8 cellular contexts compared by ENCODE assay signal in the genomic region with DNA sequence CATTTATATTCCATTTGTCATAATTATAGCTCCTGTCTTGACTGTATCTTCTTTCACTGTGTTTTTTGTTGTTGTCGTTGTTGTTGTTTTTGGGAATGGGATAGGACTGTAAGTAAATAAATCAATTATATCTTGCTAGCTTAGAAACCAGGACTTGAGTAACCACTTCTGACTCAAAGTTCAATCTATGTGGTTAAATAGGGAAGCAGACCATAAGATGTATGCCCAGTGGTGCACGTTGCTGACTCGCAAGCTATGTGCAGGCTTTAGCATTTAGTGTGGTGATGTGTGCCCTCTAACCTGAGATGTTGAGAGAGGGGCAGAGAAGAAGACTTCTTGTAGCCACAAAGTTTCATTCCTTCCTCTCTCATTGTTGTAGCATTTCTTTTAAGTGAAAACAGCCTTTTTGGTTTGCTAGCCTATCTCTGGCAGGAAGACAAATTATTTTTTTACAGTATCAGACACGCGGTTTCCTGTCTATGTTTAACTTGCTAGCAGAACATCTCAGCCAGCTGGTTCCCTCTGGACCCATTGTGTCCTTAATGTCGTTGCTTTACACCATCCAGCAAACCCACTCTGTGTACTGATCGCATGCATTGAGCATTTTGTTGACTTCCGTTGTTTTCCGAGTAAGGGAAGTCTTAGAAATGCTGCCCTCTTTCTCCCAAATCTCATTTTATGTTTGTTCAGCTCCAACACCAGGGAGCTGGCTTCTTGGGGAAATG. TPM values are rescaled to one million over a fixed set of nuclear protein-coding genes. Genes with fewer than 3 reads are reported as not detected.
A peak's percentile ranks its signal among the peaks of the same experiment; 100 is the strongest.
DNase-seq lines count a peak whose midpoint lies in the region; TF ChIP-seq lines count a peak whose summit lies in the region.

No MANE protein-coding gene starts in this region.

- H3K27me3 ChIP-seq in GM23248 (replicated peaks; ENCODE audit: insufficient read depth): no peaks in the 10 kb centered on the region

- DNase-seq in GDM1 (lab: John Stamatoyannopoulos, UW) (peak; percentile 37), GM23248 (peak; percentile 81), KBM-7 (peak; percentile 69), fibroblast of gingiva (ENCODE audit: low read depth) (peak; percentile 68), osteocyte (ENCODE audit: extremely low spot score, unreplicated experiment) (no peak), occipital lobe (lab: John Stamatoyannopoulos, UW) (no peak), NCI-H345 treated with DMSO at 0.1 percent for 48 hours (lab: John Stamatoyannopoulos, UW; ENCODE audit: unreplicated experiment) (no peak)
- DNase-seq in activated CD4-positive, alpha-beta T cell treated with anti-CD3 and anti-CD28 coated beads, Interleukin-2, amount 10 ng/mL, durations not matched to agents 24 days and 14 days: peak; percentile 85

- H3K4me1 ChIP-seq in GM23248 (ENCODE audit: insufficient read depth): peaks cover 56% of the 10 kb centered on the region

- peak overlapping the region; percentile 87 for H3K27ac ChIP-seq in GM23248

- H3K4me3 ChIP-seq in GM23248: peak overlapping the region; percentile 53

- H3K9me3 Mint-ChIP-seq in activated CD4-positive, alpha-beta T cell treated with anti-CD3 and anti-CD28 coated beads, Interleukin-2, amount 10 ng/mL, durations not matched to agents 24 days and 14 days: no peaks in the 10 kb centered on the region
- H3K9me3 Mint-ChIP-seq in osteocyte (ENCODE audit: unreplicated experiment): no peaks in the 10 kb centered on the region

- peak overlapping the region; percentile 84 for H3K4me3 Mint-ChIP-seq in activated CD4-positive, alpha-beta T cell treated with anti-CD3 and anti-CD28 coated beads, Interleukin-2, amount 10 ng/mL, durations not matched to agents 24 days and 14 days
- H3K4me3 Mint-ChIP-seq in osteocyte (ENCODE audit: unreplicated experiment): peak overlapping the region; percentile 49

- H3K79me2 ChIP-seq in GM23248 (ENCODE audit: insufficient read depth): peaks cover 75% of the 10 kb centered on the region

- no peaks in the 10 kb centered on the region for H3K27me3 Mint-ChIP-seq in activated CD4-positive, alpha-beta T cell treated with anti-CD3 and anti-CD28 coated beads, Interleukin-2, amount 10 ng/mL, durations not matched to agents 24 days and 14 days
- no peaks in the 10 kb centered on the region for H3K27me3 Mint-ChIP-seq in osteocyte (ENCODE audit: unreplicated experiment)

- H3K36me3 Mint-ChIP-seq in activated CD4-positive, alpha-beta T cell treated with anti-CD3 and anti-CD28 coated beads, Interleukin-2, amount 10 ng/mL, durations not matched to agents 24 days and 14 days (ENCODE audit: low read depth): peaks cover 69% of the 10 kb centered on the region
- H3K36me3 Mint-ChIP-seq in osteocyte (ENCODE audit: unreplicated experiment): peaks cover 51% of the 10 kb centered on the region

- intact Hi-C loops in activated CD4-positive, alpha-beta T cell treated with anti-CD3 and anti-CD28 coated beads, Interleukin-2, amount 10 ng/mL, durations not matched to agents 24 days and 14 days (cut with micrococcal nuclease): loop anchor here (1.0 to 10.0 kb wide), 7 partner anchors 9 to 1099 kb away; a partner anchor contains a TSS

- peak overlapping the region; percentile 58 for H3K9ac ChIP-seq in GM23248

- H3F3A ChIP-seq in GM23248 (ENCODE audit: insufficient read depth): peaks cover 79% of the 10 kb centered on the region

- no peak for TF ChIP-seq CTCF in osteocyte (IDR thresholded peaks at IDR 0.05)

- no peaks in the 10 kb centered on the region for H4K20me1 ChIP-seq in GM23248 (ENCODE audit: insufficient read depth)

- in situ Hi-C loops in GM23248 (cut with MboI): no loop called here
- in situ Hi-C loops in KBM-7 (cut with MboI; ENCODE audit: low pct_unique_long_range_greater_than_20kb, low sequenced_read_pairs): no loop called here

- H3K4me2 ChIP-seq in GM23248 (ENCODE audit: unreplicated experiment): peak overlapping the region; percentile 78

- no peaks in the 10 kb centered on the region for H3K9me2 ChIP-seq in GM23248 (ENCODE audit: insufficient read depth)

- H3K27ac Mint-ChIP-seq in activated CD4-positive, alpha-beta T cell treated with anti-CD3 and anti-CD28 coated beads, Interleukin-2, amount 10 ng/mL, durations not matched to agents 24 days and 14 days: peak overlapping the region; percentile 97
- peak overlapping the region; percentile 90 for H3K27ac Mint-ChIP-seq in osteocyte (ENCODE audit: unreplicated experiment)

- H3K9me3 ChIP-seq in GM23248 (ENCODE audit: low read depth): no peaks in the 10 kb centered on the region

- 4 to 8% methylated on average over 9 of the region's 9 CpGs for WGBS in GM23248 (ENCODE audit: low coverage in 1 of 2, low lambda C conversion rate in 2 of 2, missing lambda C conversion rate in 2 of 2), 2 experiments

- no peak overlapping the region for H2AFZ ChIP-seq in GM23248

- H3K36me3 ChIP-seq in GM23248 (ENCODE audit: low read depth): peaks cover 66% of the 10 kb centered on the region

- peaks cover 85% of the 10 kb centered on the region for H3K4me1 Mint-ChIP-seq in activated CD4-positive, alpha-beta T cell treated with anti-CD3 and anti-CD28 coated beads, Interleukin-2, amount 10 ng/mL, durations not matched to agents 24 days and 14 days
- H3K4me1 Mint-ChIP-seq in osteocyte (ENCODE audit: unreplicated experiment): peaks cover 77% of the 10 kb centered on the region

RNA-seq across cellular contexts. Expression of a gene that starts 52.1 kb away (rescaled TPM):
- total RNA-seq in GM23248 (2014; rRNA removed; shearing (Covaris generic)): 179 and 188 TPM in 2 replicates
- polyA plus RNA-seq in GM23248 (2016; fragmentation: Nextera tagmentation; extraction: Ambion mirVana): 134 and 135 TPM in 2 replicates
- 45.3 and 47.6 TPM in 2 replicates for total RNA-seq in activated CD4-positive, alpha-beta T cell treated with anti-CD3 and anti-CD28 coated beads, Interleukin-2, amount 10 ng/mL, durations not matched to agents 24 days and 14 days
- 71.5 and 72.1 TPM in 2 replicates for total RNA-seq in osteocyte
- 5.8 TPM for total RNA-seq in occipital lobe

Comparison
In these comparisons a context has a peak if more than half of its experiments do, and no peak if none do; other contexts are left out.
1. DNase-seq: peak in GDM1 (single experiment), GM23248 (single experiment), KBM-7 (single experiment), activated CD4-positive, alpha-beta T cell treated with anti-CD3 and anti-CD28 coated beads, Interleukin-2, amount 10 ng/mL, durations not matched to agents 24 days and 14 days (single experiment) and fibroblast of gingiva (single experiment); none in osteocyte (single experiment), occipital lobe (single experiment) and NCI-H345 treated with DMSO at 0.1 percent for 48 hours (single experiment).